14 cellular contexts compared by ENCODE assay signal in genomic region chr6:36780517-36781210, GRCh38. TPM values are rescaled to one million over a fixed set of nuclear protein-coding genes. Genes with fewer than 3 reads are reported as not detected.
DNase-seq lines count a peak whose midpoint lies in the region; ATAC-seq and TF ChIP-seq lines count a peak whose summit lies in the region.
"Had no signal": no experiment of that assay in that cellular context is flagged by ENCODE, and none has a peak within 500 bp of the region (broad histone marks: within the 10 kb centered on the region; RNA-seq: fewer than 3 reads in every experiment).

No MANE protein-coding gene starts in this region.

- H3K4me3 ChIP-seq in Karpas-422 (ENCODE audit: low read length) (no peak overlapping the region), mucosa of descending colon (no peak overlapping the region)
- H3K4me3 ChIP-seq: smooth muscle cell, uterus had no signal

- H3K9me3 ChIP-seq in Karpas-422 (ENCODE audit: low read length) = no peaks in the 10 kb centered on the region
- H3K9me3 ChIP-seq in mucosa of descending colon = no peaks in the 10 kb centered on the region
- H3K9me3 ChIP-seq: uterus had no signal

- H2AFZ ChIP-seq in Karpas-422 (ENCODE audit: low read length) = no peak overlapping the region

- H3K27ac Mint-ChIP-seq in naive thymus-derived CD8-positive, alpha-beta T cell = no peak overlapping the region
- H3K27ac Mint-ChIP-seq: activated T-helper 1 cell treated with anti-CD3 and anti-CD28 coated beads, Interleukin-12 subunit alpha, Interleukin-12 subunit beta, Interleukin-2, Interleukin-4 antibody, amounts not matched to agents 30 ng/mL and 10 ng/mL and 1 ng/mL, durations not matched to agents 14 hours and 24 hours and 36 hours had no signal

- H3K9ac ChIP-seq in Karpas-422 (ENCODE audit: low read length) = peak overlapping the region; percentile 53; the same call in 1 of the 2 replicates

- H3K9me3 Mint-ChIP-seq in naive thymus-derived CD8-positive, alpha-beta T cell = no peaks in the 10 kb centered on the region
- H3K9me3 Mint-ChIP-seq: activated T-helper 1 cell treated with anti-CD3 and anti-CD28 coated beads, Interleukin-12 subunit alpha, Interleukin-12 subunit beta, Interleukin-2, Interleukin-4 antibody, amounts not matched to agents 30 ng/mL and 10 ng/mL and 1 ng/mL, durations not matched to agents 14 hours and 24 hours and 36 hours had no signal

- H3K27ac ChIP-seq in Karpas-422 (ENCODE audit: low read length) = no peak overlapping the region
- H3K27ac ChIP-seq: uterus had no signal

- no peaks in the 10 kb centered on the region for H3K79me2 ChIP-seq in Karpas-422 (ENCODE audit: low read length)

- H4K20me1 ChIP-seq in Karpas-422 (ENCODE audit: insufficient read depth, low read depth, low read length) = no peaks in the 10 kb centered on the region

- H3K9me2 ChIP-seq in Karpas-422 (replicated peaks; ENCODE audit: insufficient read depth, low read length) = no peaks in the 10 kb centered on the region

- no peak for TF ChIP-seq CTCF in mucosa of descending colon (IDR thresholded peaks at IDR 0.05)

- POLR2A ChIA-PET in naive thymus-derived CD8-positive, alpha-beta T cell (lab: Charles Lee) = no interaction called here

- H3K36me3 Mint-ChIP-seq in naive thymus-derived CD8-positive, alpha-beta T cell = no peaks in the 10 kb centered on the region

- H3K4me1 Mint-ChIP-seq in naive thymus-derived CD8-positive, alpha-beta T cell = peaks cover 0 to 19% (median 2%) of the 10 kb centered on the region in 4 donors

- H3K36me3 ChIP-seq in Karpas-422 (ENCODE audit: insufficient read depth, low read length) (no peaks in the 10 kb centered on the region), mucosa of descending colon (ENCODE audit: low read depth) (no peaks in the 10 kb centered on the region)
- H3K36me3 ChIP-seq: uterus had no signal

- H3K4me3 Mint-ChIP-seq in naive thymus-derived CD8-positive, alpha-beta T cell = no peak overlapping the region
- H3K4me3 Mint-ChIP-seq: activated T-helper 1 cell treated with anti-CD3 and anti-CD28 coated beads, Interleukin-12 subunit alpha, Interleukin-12 subunit beta, Interleukin-2, Interleukin-4 antibody, amounts not matched to agents 30 ng/mL and 10 ng/mL and 1 ng/mL, durations not matched to agents 14 hours and 24 hours and 36 hours had no signal

- H3K4me1 ChIP-seq in Karpas-422 (ENCODE audit: low read length) (peaks cover 25% of the 10 kb centered on the region), mucosa of descending colon (ENCODE audit: low read depth) (peaks cover 5% of the 10 kb centered on the region)
- H3K4me1 ChIP-seq: uterus had no signal

- DNase-seq in CD1c-positive myeloid dendritic cell (ENCODE audit: extremely low spot score) (peak; percentile 55), Karpas-422 (peak; percentile 51), SKM-1 (lab: John Stamatoyannopoulos, UW; ENCODE audit: unreplicated experiment) (peak; percentile 68), mucosa of descending colon (peak in 1 of 3 donors; percentile 34), RKO (ENCODE audit: low spot score) (no peak), NCI-H1694 (lab: John Stamatoyannopoulos, UW) (no peak)
- no peak for DNase-seq in naive thymus-derived CD8-positive, alpha-beta T cell
- no peak for DNase-seq in stimulated activated CD8-positive, alpha-beta memory T cell treated with anti-CD3 and anti-CD28 coated beads, Interleukin-4, amount 100 ng/mL, for 48 hours
- DNase-seq: C1 segment of cervical spinal cord, NCI-H2029 treated with DMSO at 0.1 percent for 48 hours, uterus had no signal

- intact Hi-C loops in mucosa of descending colon (cut with DNase I, micrococcal nuclease) = no loop called here

- peak; percentile 75 for ATAC-seq in mucosa of descending colon
- no peak for ATAC-seq in naive thymus-derived CD8-positive, alpha-beta T cell
- ATAC-seq: esophagus mucosa had no signal

- no peaks in the 10 kb centered on the region for H3K27me3 Mint-ChIP-seq in naive thymus-derived CD8-positive, alpha-beta T cell

- H3K4me2 ChIP-seq in Karpas-422 (ENCODE audit: low read depth, low read length, poor library complexity, severe bottlenecking) = peak overlapping the region; percentile 24
- H3K4me2 ChIP-seq: smooth muscle cell had no signal

- H3K27me3 ChIP-seq in Karpas-422 (ENCODE audit: low read length) = no peaks in the 10 kb centered on the region
- H3K27me3 ChIP-seq: uterus had no signal

RNA-seq across cellular contexts. Expression of gene CPNE5, which starts 58.6 kb away (rescaled TPM):
- total RNA-seq in Karpas-422 (2014; rRNA removed; shearing (Covaris generic); ENCODE audit: low replicate concordance) = 0.63 and 2.4 TPM in 2 replicates
- total RNA-seq in mucosa of descending colon = 10 to 100 TPM in 1 of 3 donors, 1 to 10 TPM in 2; 4.7 to 15.2 (median 6.1) TPM
- total RNA-seq in naive thymus-derived CD8-positive, alpha-beta T cell = under 1 TPM; 0.57 to 0.85 TPM
- under 1 TPM; 0.14 to 0.33 (median 0.26) TPM for polyA plus RNA-seq in naive thymus-derived CD8-positive, alpha-beta T cell
- total RNA-seq: smooth muscle cell had no signal

Comparison
In these comparisons a context has a peak if more than half of its experiments do, and no peak if none do; other contexts are left out.
1. DNase-seq: peak in CD1c-positive myeloid dendritic cell (single experiment), Karpas-422 (single experiment) and SKM-1 (single experiment); none in naive thymus-derived CD8-positive, alpha-beta T cell (0 of 10), RKO (single experiment), NCI-H1694 (single experiment) and stimulated activated CD8-positive, alpha-beta memory T cell treated with anti-CD3 and anti-CD28 coated beads, Interleukin-4, amount 100 ng/mL, for 48 hours (single experiment).